ENCODE assay signal across 1 cellular context in genomic region chr5:139814704-139815280, GRCh38.
TF ChIP-seq lines count a peak whose summit lies in the region.

No MANE protein-coding gene starts in this region.

TF ChIP-seq in SK-N-SH, 30 proteins besides CTCF, POLR2A, EP300 and RAD21 (continued from another document):
- TF ChIP-seq ZBTB33 (IDR thresholded peaks at IDR 0.05; ENCODE audit: borderline replicate concordance, low read depth) (no peak), IRF3 (IDR thresholded peaks at IDR 0.05; ENCODE audit: low read depth, low read length) (no peak), TCF12 (IDR thresholded peaks at IDR 0.05) (no peak), MAX (IDR thresholded peaks at IDR 0.05; ENCODE audit: low read depth) (no peak), GATA2 (CRISPR knock-in tag; IDR thresholded peaks at IDR 0.05) (no peak), FOXJ3 (CRISPR knock-in tag; IDR thresholded peaks at IDR 0.05) (no peak), JUND (IDR thresholded peaks at IDR 0.05) (no peak), ELF1 (IDR thresholded peaks at IDR 0.05) (no peak), NFIC (IDR thresholded peaks at IDR 0.05; ENCODE audit: borderline replicate concordance) (no peak)
